ENCODE assay signal across 15 cellular contexts in the genomic region with DNA sequence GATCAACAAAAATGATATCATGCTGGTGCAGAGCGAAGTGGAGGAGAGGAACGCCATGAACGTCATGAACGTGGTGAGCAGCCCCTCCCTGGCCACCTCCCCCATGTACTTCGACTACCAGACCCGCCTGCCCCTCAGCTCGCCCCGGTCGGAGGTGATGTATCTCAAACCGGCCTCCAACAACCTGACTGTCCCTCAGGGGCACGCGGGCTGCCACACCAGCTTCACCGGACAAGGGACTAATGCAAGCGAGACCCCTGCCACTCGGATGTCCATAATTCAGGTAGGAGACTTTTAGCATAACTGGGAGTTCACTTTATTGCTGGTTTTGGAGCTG. TPM values are rescaled to one million over a fixed set of nuclear protein-coding genes. Genes with fewer than 3 reads are reported as not detected.
A peak's percentile ranks its signal among the peaks of the same experiment; 100 is the strongest.
DNase-seq lines count a peak whose midpoint lies in the region; ATAC-seq, FAIRE-seq and TF ChIP-seq lines count a peak whose summit lies in the region.
"Had no signal": no experiment of that assay in that cellular context is flagged by ENCODE, and none has a peak within 500 bp of the region (broad histone marks: within the 10 kb centered on the region; RNA-seq: fewer than 3 reads in every experiment).

No MANE protein-coding gene starts in this region.

- H3K27ac Mint-ChIP-seq in T-helper 2 cell treated with Interferon-gamma antibody and Interleukin-4, amounts not matched to agents 5 μg/mL and 100 μg/mL, for 36 hours, result no peak overlapping the region
- H3K27ac Mint-ChIP-seq: IgD-negative memory B cell had no signal

- H3K27me3 ChIP-seq in cardiac muscle cell (peaks cover 30% of the 10 kb centered on the region), iPS DF 6.9 (ENCODE audit: control insufficient read depth, insufficient read depth, low read length) (peaks cover 47% of the 10 kb centered on the region), pancreas (peaks cover 4 to 31% (median 7%) of the 10 kb centered on the region in 4 donors)

- H3K36me3 ChIP-seq in cardiac muscle cell (no peaks in the 10 kb centered on the region), iPS DF 6.9 (ENCODE audit: control insufficient read depth, insufficient read depth, low read length) (no peaks in the 10 kb centered on the region), pancreas (no peaks in the 10 kb centered on the region), urinary bladder (ENCODE audit: insufficient read depth) (no peaks in the 10 kb centered on the region)
- H3K36me3 ChIP-seq: ascending aorta had no signal

- H3K4me3 ChIP-seq in cardiac muscle cell (peak overlapping the region; percentile 20), iPS DF 6.9 (ENCODE audit: low read length) (peak overlapping the region; percentile 34; the same call in 1 of the 2 replicates), pancreas (peak overlapping the region in 3 of 4 donors; percentile 18 to 57 (median 41)), urinary bladder (ENCODE audit: low read depth, low read length) (peak overlapping the region; percentile 9)
- H3K4me3 ChIP-seq: PC-9 had no signal

- no CpG with 5 or more reads among the region's 15 CpGs for WGBS in iPS DF 6.9 (ENCODE audit: insufficient coverage, insufficient read length)
- WGBS in pancreas, 2 donors, result 10 to 15% methylated on average over 15 of the region's 15 CpGs
- 16% methylated on average over 15 of the region's 15 CpGs for WGBS in urinary bladder

- no peaks in the 10 kb centered on the region for H3K9me3 Mint-ChIP-seq in T-helper 2 cell treated with Interferon-gamma antibody and Interleukin-4, amounts not matched to agents 5 μg/mL and 100 μg/mL, for 36 hours

- H3K27me3 Mint-ChIP-seq in T-helper 2 cell treated with Interferon-gamma antibody and Interleukin-4, amounts not matched to agents 5 μg/mL and 100 μg/mL, for 36 hours (ENCODE audit: low read depth), result peaks cover 46% of the 10 kb centered on the region

- intact Hi-C loops in Right ventricle myocardium inferior (cut with DNase I), result loop anchor here (5.0 kb wide), 1 partner anchor 163 kb away; no protein-coding TSS in a partner anchor
- intact Hi-C loops in pancreas (cut with DNase I), result no loop called here

- peaks cover 2% of the 10 kb centered on the region for H3K36me3 Mint-ChIP-seq in T-helper 2 cell treated with Interferon-gamma antibody and Interleukin-4, amounts not matched to agents 5 μg/mL and 100 μg/mL, for 36 hours (ENCODE audit: low read depth)
- H3K36me3 Mint-ChIP-seq: IgD-negative memory B cell had no signal

- peaks cover 20% of the 10 kb centered on the region for H3K4me1 Mint-ChIP-seq in T-helper 2 cell treated with Interferon-gamma antibody and Interleukin-4, amounts not matched to agents 5 μg/mL and 100 μg/mL, for 36 hours (ENCODE audit: low read depth)

- DNase-seq in cardiac muscle cell (ENCODE audit: low read depth in 1 of 2, low spot score in 1 of 2), result no peak
- no peak for DNase-seq in Right ventricle myocardium inferior (ENCODE audit: missing footprints)
- no peak for DNase-seq in iPS DF 6.9 (ENCODE audit: low read depth, low spot score)
- peak in 4 of 6 donors; percentile 13 to 72 (median 36) for DNase-seq in pancreas
- no peak for DNase-seq in NAMALWA (ENCODE audit: low spot score)
- DNase-seq in T-helper 2 cell treated with Interferon-gamma antibody and Interleukin-4, amounts not matched to agents 5 μg/mL and 100 μg/mL, for 36 hours (ENCODE audit: low spot score), result no peak
- DNase-seq in NCI-H2196 treated with DMSO at 0.1 percent for 48 hours (lab: John Stamatoyannopoulos, UW; ENCODE audit: unreplicated experiment), result no peak
- DNase-seq: activated T-cell treated with anti-CD3 and anti-CD28 coated beads for 4 hours; DND-41; NCI-H2081; PC-9; stimulated activated CD4-positive, alpha-beta T cell treated with anti-CD3 and anti-CD28 coated beads, Interleukin-2, amount 100 ng/mL, for 48 hours had no signal

- H3K9me3 ChIP-seq in cardiac muscle cell (ENCODE audit: low read depth), result no peaks in the 10 kb centered on the region
- no peaks in the 10 kb centered on the region for H3K9me3 ChIP-seq in iPS DF 6.9 (ENCODE audit: control insufficient read depth, insufficient read depth, low read length)
- no peaks in the 10 kb centered on the region for H3K9me3 ChIP-seq in pancreas
- H3K9me3 ChIP-seq: ascending aorta had no signal

- FAIRE-seq in pancreas (lab: Jason Lieb, UNC), result no peak

- no peak overlapping the region for H3K4me3 Mint-ChIP-seq in T-helper 2 cell treated with Interferon-gamma antibody and Interleukin-4, amounts not matched to agents 5 μg/mL and 100 μg/mL, for 36 hours
- H3K4me3 Mint-ChIP-seq: IgD-negative memory B cell had no signal

- ATAC-seq in Right ventricle myocardium inferior, result no peak
- no peak for ATAC-seq in pancreas

- TF ChIP-seq CTCF in cardiac muscle cell (IDR thresholded peaks at IDR 0.05; ENCODE audit: low read depth, low read length), result no peak
- no peak for TF ChIP-seq CTCF in pancreas (IDR thresholded peaks at IDR 0.05)

- no peak overlapping the region for H3K27ac ChIP-seq in cardiac muscle cell
- H3K27ac ChIP-seq in iPS DF 6.9 (ENCODE audit: low read length), result no peak overlapping the region
- H3K27ac ChIP-seq in pancreas, result peak overlapping the region in 2 of 4 donors; percentile 58 to 70
- H3K27ac ChIP-seq in urinary bladder (ENCODE audit: low read depth), result no peak overlapping the region
- H3K27ac ChIP-seq: PC-9 had no signal

- H3K4me1 ChIP-seq in cardiac muscle cell (ENCODE audit: low read depth), result no peaks in the 10 kb centered on the region
- H3K4me1 ChIP-seq in iPS DF 6.9 (ENCODE audit: control insufficient read depth, insufficient read depth, low read length), result peaks cover 10% of the 10 kb centered on the region
- peaks cover 0 to 6% (median 0%) of the 10 kb centered on the region in 3 donors for H3K4me1 ChIP-seq in pancreas
- peaks cover 2% of the 10 kb centered on the region for H3K4me1 ChIP-seq in urinary bladder (ENCODE audit: insufficient read depth)

RNA-seq across cellular contexts. Expression of a gene that starts 3.3 kb away (rescaled TPM):
- 9.6 and 11.1 TPM in 2 replicates for total RNA-seq in cardiac muscle cell
- polyA plus RNA-seq in cardiac muscle cell, result 0.86 and 1.4 TPM in 2 replicates
- total RNA-seq in Right ventricle myocardium inferior, result 2.6 TPM
- 10 to 100 TPM in 1 of 6 donors, 1 to 10 TPM in 5; 3.7 to 10.2 (median 7.6) TPM for total RNA-seq in pancreas
- polyA plus RNA-seq in pancreas, result 1 to 10 TPM; 2.1 to 7.3 TPM
- 12.4 TPM for total RNA-seq in urinary bladder
- 3.5 TPM for polyA plus RNA-seq in urinary bladder
- total RNA-seq: PC-9 had no signal
- polyA plus RNA-seq: IgD-negative memory B cell had no signal

Comparison
In these comparisons a context has a peak if more than half of its experiments do, and no peak if none do; other contexts are left out.
1. DNase-seq: peak in pancreas (4 of 6); none in cardiac muscle cell (0 of 2), Right ventricle myocardium inferior (single experiment), iPS DF 6.9 (single experiment), NAMALWA (single experiment), T-helper 2 cell treated with Interferon-gamma antibody and Interleukin-4, amounts not matched to agents 5 μg/mL and 100 μg/mL, for 36 hours (single experiment) and NCI-H2196 treated with DMSO at 0.1 percent for 48 hours (single experiment).
2. Peak in every context shown above with its lines, with median percentiles within 50 percentile points of each other: H3K4me3 ChIP-seq.